Comparison of ENCODE assay signal across 20 cellular contexts in the genomic region with DNA sequence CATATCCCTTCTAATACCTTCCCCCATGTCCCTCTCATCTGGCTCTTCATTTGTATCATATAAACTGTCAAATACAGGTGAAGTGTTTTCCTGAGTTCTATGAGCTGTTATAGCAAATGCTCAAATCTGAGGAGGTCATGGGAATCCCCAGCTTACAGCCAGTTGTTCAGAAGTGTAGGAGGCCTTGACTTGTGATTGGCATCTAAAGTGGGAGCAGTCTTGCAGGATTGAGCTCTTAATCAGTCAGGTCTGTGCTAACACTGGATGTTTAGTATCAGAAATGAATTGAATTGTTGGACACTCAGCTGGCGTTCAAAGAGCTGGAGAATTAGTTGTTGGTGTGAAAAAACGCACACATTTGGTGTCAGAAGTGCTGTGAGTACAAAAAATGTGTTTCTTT.
"Had no signal": no experiment of that assay in that cellular context is flagged by ENCODE, and none has a peak within 500 bp of the region (broad histone marks: within the 10 kb centered on the region; RNA-seq: fewer than 3 reads in every experiment).

No MANE protein-coding gene starts in this region.

- H3K27me3 Mint-ChIP-seq: activated CD4-positive, alpha-beta T cell treated with anti-CD3 and anti-CD28 coated beads, Interleukin-2, amount 10 ng/mL, durations not matched to agents 24 days and 14 days; activated CD8-positive, alpha-beta T cell treated with anti-CD3 and anti-CD28 coated beads for 36 hours; type B pancreatic cell had no signal

- ATAC-seq: activated CD8-positive, alpha-beta T cell treated with anti-CD3 and anti-CD28 coated beads for 36 hours; gastroesophageal sphincter; left colon; right lobe of liver had no signal

- DNase-seq: activated CD4-positive, alpha-beta T cell treated with anti-CD3 and anti-CD28 coated beads, Interleukin-2, amount 10 ng/mL, durations not matched to agents 24 days and 14 days; activated CD8-positive, alpha-beta T cell treated with anti-CD3 and anti-CD28 coated beads for 36 hours; activated naive CD4-positive, alpha-beta T cell treated with anti-CD3 and anti-CD28 coated beads, Interleukin-2, amount 50 U/mL, for 16 hours; activated T-cell treated with anti-CD3 and anti-CD28 coated beads, Interleukin-2, amount 50 U/mL, for 1 hour; adrenal gland; dermis blood vessel endothelial cell; effector memory CD4-positive, alpha-beta T cell; left colon; midbrain; right lobe of liver; small intestine; stimulated activated CD4-positive, alpha-beta T cell treated with anti-CD3 and anti-CD28 coated beads, Interleukin-15, amount 100 ng/mL, for 24 hours; stimulated activated CD4-positive, alpha-beta T cell treated with anti-CD3 and anti-CD28 coated beads, Interleukin-2, amount 100 ng/mL, for 48 hours; testis had no signal

- H3K4me1 ChIP-seq: adrenal gland, esophagus muscularis mucosa, gastroesophageal sphincter, right lobe of liver, testis had no signal

- H3K4me3 Mint-ChIP-seq: activated CD4-positive, alpha-beta T cell treated with anti-CD3 and anti-CD28 coated beads, Interleukin-2, amount 10 ng/mL, durations not matched to agents 24 days and 14 days; activated CD8-positive, alpha-beta T cell treated with anti-CD3 and anti-CD28 coated beads for 36 hours; type B pancreatic cell had no signal

- FAIRE-seq: endothelial cell of umbilical vein, small intestine had no signal

- H3K27ac ChIP-seq: adrenal gland, esophagus muscularis mucosa, gastroesophageal sphincter, right lobe of liver, SK-N-MC, testis had no signal

- H3K27ac Mint-ChIP-seq: activated CD4-positive, alpha-beta T cell treated with anti-CD3 and anti-CD28 coated beads, Interleukin-2, amount 10 ng/mL, durations not matched to agents 24 days and 14 days; activated CD8-positive, alpha-beta T cell treated with anti-CD3 and anti-CD28 coated beads for 36 hours; type B pancreatic cell had no signal

- H3K4me3 ChIP-seq: adrenal gland, esophagus muscularis mucosa, gastroesophageal sphincter, lung, right lobe of liver, SK-N-MC, testis had no signal

- H3K9me3 Mint-ChIP-seq: activated CD4-positive, alpha-beta T cell treated with anti-CD3 and anti-CD28 coated beads, Interleukin-2, amount 10 ng/mL, durations not matched to agents 24 days and 14 days; activated CD8-positive, alpha-beta T cell treated with anti-CD3 and anti-CD28 coated beads for 36 hours; type B pancreatic cell had no signal

- H3K36me3 ChIP-seq: right lobe of liver had no signal

- H3K27me3 ChIP-seq: adrenal gland, esophagus muscularis mucosa, gastroesophageal sphincter, right lobe of liver, testis had no signal

- H3K9me3 ChIP-seq: adrenal gland, esophagus muscularis mucosa, gastroesophageal sphincter, right lobe of liver, testis had no signal
